In the genomic region with DNA sequence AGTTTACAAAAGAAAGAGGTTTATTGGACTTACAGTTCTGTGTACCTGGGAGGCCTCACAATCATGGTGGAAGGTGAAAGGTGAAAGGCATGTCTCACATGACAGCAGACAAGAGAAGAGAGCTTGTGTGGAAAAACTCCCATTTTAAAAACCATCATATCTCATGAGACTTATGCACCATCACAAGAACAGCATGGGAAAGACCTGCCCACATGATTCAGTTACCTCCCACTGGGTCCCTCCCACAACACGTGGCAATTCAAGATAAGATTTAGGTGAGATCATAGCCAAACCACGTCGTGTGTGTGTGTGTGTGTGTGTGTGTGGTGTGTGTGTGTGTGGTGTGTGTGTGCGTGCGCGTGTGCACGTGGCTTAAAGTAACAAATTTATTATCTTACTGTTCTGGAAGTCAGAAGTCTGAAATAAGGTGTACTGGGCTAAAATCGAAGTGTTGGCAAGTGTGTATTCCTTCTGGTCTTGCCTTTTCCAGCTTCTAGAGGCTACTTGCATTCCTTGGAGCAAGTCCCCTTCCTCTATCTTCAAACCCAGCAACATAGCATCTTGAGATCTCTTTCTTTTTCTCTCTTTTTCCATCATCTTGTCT, we compare ENCODE assay signal across 21 cellular contexts. TPM values are rescaled to one million over a fixed set of nuclear protein-coding genes. Genes with fewer than 3 reads are reported as not detected.
DNase-seq lines count a peak whose midpoint lies in the region; ATAC-seq and TF ChIP-seq lines count a peak whose summit lies in the region.
"Had no signal": no experiment of that assay in that cellular context is flagged by ENCODE, and none has a peak within 500 bp of the region (broad histone marks: within the 10 kb centered on the region; RNA-seq: fewer than 3 reads in every experiment).

No MANE protein-coding gene starts in this region.

- H3K27ac ChIP-seq in aorta (ENCODE audit: low read depth in 1 of 2, low read length in 2 of 2): no peak overlapping the region
- H3K27ac ChIP-seq: adrenal gland, neural progenitor cell had no signal

- no peaks in the 10 kb centered on the region for H3K27me3 Mint-ChIP-seq in activated naive CD8-positive, alpha-beta T cell treated with anti-CD3 and anti-CD28 coated beads, Interleukin-2, amount 50 U/mL, for 24 hours
- H3K27me3 Mint-ChIP-seq in activated naive CD8-positive, alpha-beta T cell treated with anti-CD3 and anti-CD28 coated beads for 36 hours: no peaks in the 10 kb centered on the region

- WGBS in aorta, 2 donors: 64 to 65% methylated on average over 8 of the region's 8 CpGs

- TF ChIP-seq CTCF in fibroblast of mammary gland (conservative IDR thresholded peaks at IDR 0.05; ENCODE audit: control insufficient read depth, insufficient read depth, low read depth, low read length): no peak

- DNase-seq in activated naive CD8-positive, alpha-beta T cell treated with anti-CD3 and anti-CD28 coated beads, Interleukin-2, amount 50 U/mL, for 24 hours: peak; percentile 4
- DNase-seq in activated naive CD8-positive, alpha-beta T cell treated with anti-CD3 and anti-CD28 coated beads for 36 hours: no peak
- DNase-seq in NCI-H82 treated with DMSO at 0.1 percent for 48 hours (lab: John Stamatoyannopoulos, UW; ENCODE audit: unreplicated experiment): peak; percentile 46
- DNase-seq in fibroblast of mammary gland (ENCODE audit: low read depth): peak; percentile 11
- peak; percentile 39 for DNase-seq in stimulated activated CD8-positive, alpha-beta memory T cell treated with anti-CD3 and anti-CD28 coated beads, Interleukin-4, amount 100 ng/mL, for 48 hours
- DNase-seq in NCI-H1436 treated with DMSO at 0.1 percent for 48 hours (lab: John Stamatoyannopoulos, UW): no peak
- DNase-seq in EL: no peak
- DNase-seq in aorta: no peak
- DNase-seq: activated CD4-positive, CD25-positive, alpha-beta regulatory T cell treated with anti-CD3 and anti-CD28 coated beads, Interleukin-2, amount 50 U/mL, for 72 hours; adrenal gland; Calu3; GF-D8; HCEC 1CT; KG1; mesenchymal stem cell; NCI-H1417; right cardiac atrium; Right ventricle myocardium superior had no signal

- H3K4me3 ChIP-seq in fibroblast of mammary gland (ENCODE audit: control insufficient read depth, low read depth, low read length): no peak overlapping the region
- H3K4me3 ChIP-seq in aorta (ENCODE audit: low read length in 2 of 2): no peak overlapping the region
- H3K4me3 ChIP-seq: adrenal gland, neural progenitor cell had no signal

- no peaks in the 10 kb centered on the region for H3K9me3 ChIP-seq in aorta (ENCODE audit: control insufficient read depth, low read length)
- H3K9me3 ChIP-seq: adrenal gland had no signal

- H3K4me1 ChIP-seq in aorta (ENCODE audit: control insufficient read depth in 1 of 2, insufficient read depth in 2 of 2, low read length in 2 of 2): peaks cover 0 to 4% of the 10 kb centered on the region in 2 donors
- H3K4me1 ChIP-seq: neural progenitor cell had no signal

- H3K27ac Mint-ChIP-seq in activated naive CD8-positive, alpha-beta T cell treated with anti-CD3 and anti-CD28 coated beads, Interleukin-2, amount 50 U/mL, for 24 hours: no peak overlapping the region
- H3K27ac Mint-ChIP-seq in activated naive CD8-positive, alpha-beta T cell treated with anti-CD3 and anti-CD28 coated beads for 36 hours: no peak overlapping the region
- H3K27ac Mint-ChIP-seq: activated T-cell treated with anti-CD3 and anti-CD28 coated beads, Interleukin-2, amount 50 U/mL, for 72 hours; neural progenitor cell had no signal

- intact Hi-C loops in aorta (cut with DNase I): no loop called here

- H3K27me3 ChIP-seq in aorta (ENCODE audit: control insufficient read depth in 1 of 2, insufficient read depth in 2 of 2, low read length in 1 of 2): no peaks in the 10 kb centered on the region
- H3K27me3 ChIP-seq: adrenal gland, neural progenitor cell had no signal

- no peaks in the 10 kb centered on the region for H3K9me3 Mint-ChIP-seq in activated naive CD8-positive, alpha-beta T cell treated with anti-CD3 and anti-CD28 coated beads, Interleukin-2, amount 50 U/mL, for 24 hours
- H3K9me3 Mint-ChIP-seq in activated naive CD8-positive, alpha-beta T cell treated with anti-CD3 and anti-CD28 coated beads for 36 hours: no peaks in the 10 kb centered on the region
- H3K9me3 Mint-ChIP-seq: activated T-cell treated with anti-CD3 and anti-CD28 coated beads, Interleukin-2, amount 50 U/mL, for 72 hours; immature natural killer cell; neural progenitor cell had no signal

- H3K4me1 Mint-ChIP-seq in activated naive CD8-positive, alpha-beta T cell treated with anti-CD3 and anti-CD28 coated beads, Interleukin-2, amount 50 U/mL, for 24 hours: peaks cover 6% of the 10 kb centered on the region
- peaks cover 3% of the 10 kb centered on the region for H3K4me1 Mint-ChIP-seq in activated naive CD8-positive, alpha-beta T cell treated with anti-CD3 and anti-CD28 coated beads for 36 hours
- H3K4me1 Mint-ChIP-seq: neural progenitor cell had no signal

- ATAC-seq in activated naive CD8-positive, alpha-beta T cell treated with anti-CD3 and anti-CD28 coated beads, Interleukin-2, amount 50 U/mL, for 24 hours: no peak
- ATAC-seq in aorta (ENCODE audit: low FRiP score): no peak
- ATAC-seq: activated T-cell treated with anti-CD3 and anti-CD28 coated beads, Interleukin-2, amount 50 U/mL, for 72 hours; right cardiac atrium had no signal

- no peak overlapping the region for H3K4me3 Mint-ChIP-seq in activated naive CD8-positive, alpha-beta T cell treated with anti-CD3 and anti-CD28 coated beads, Interleukin-2, amount 50 U/mL, for 24 hours
- H3K4me3 Mint-ChIP-seq in activated naive CD8-positive, alpha-beta T cell treated with anti-CD3 and anti-CD28 coated beads for 36 hours: no peak overlapping the region
- H3K4me3 Mint-ChIP-seq: activated T-cell treated with anti-CD3 and anti-CD28 coated beads, Interleukin-2, amount 50 U/mL, for 72 hours; immature natural killer cell; neural progenitor cell had no signal

- H3K36me3 Mint-ChIP-seq in activated naive CD8-positive, alpha-beta T cell treated with anti-CD3 and anti-CD28 coated beads, Interleukin-2, amount 50 U/mL, for 24 hours (ENCODE audit: low read depth): peaks cover 21% of the 10 kb centered on the region
- peaks cover 19% of the 10 kb centered on the region for H3K36me3 Mint-ChIP-seq in activated naive CD8-positive, alpha-beta T cell treated with anti-CD3 and anti-CD28 coated beads for 36 hours

- H3K36me3 ChIP-seq in aorta (ENCODE audit: control insufficient read depth in 1 of 2, insufficient read depth in 2 of 2, low read length in 1 of 2): peaks cover 0 to 2% of the 10 kb centered on the region in 2 donors
- H3K36me3 ChIP-seq: adrenal gland, neural progenitor cell had no signal

RNA-seq across cellular contexts. Expression of a gene that starts 48.1 kb away (rescaled TPM):
- total RNA-seq in activated naive CD8-positive, alpha-beta T cell treated with anti-CD3 and anti-CD28 coated beads for 36 hours: 10 to 100 TPM; 61.1 to 61.6 TPM
- total RNA-seq in aorta: 10 to 100 TPM; 37.3 to 48.2 TPM
- 10 to 100 TPM; 56.4 to 94.8 TPM for polyA plus RNA-seq in aorta

RNA-seq across cellular contexts. Expression of a gene that starts 48.5 kb away (rescaled TPM):
- total RNA-seq in activated naive CD8-positive, alpha-beta T cell treated with anti-CD3 and anti-CD28 coated beads for 36 hours: 10 to 100 TPM; 23.3 to 24.3 TPM
- 10 to 100 TPM; 55.5 to 68.7 TPM for total RNA-seq in aorta
- polyA plus RNA-seq in aorta: 10 to 100 TPM; 37.3 to 43.3 TPM

Comparison
In these comparisons a context has a peak if more than half of its experiments do, and no peak if none do; other contexts are left out.
1. DNase-seq: peak in activated naive CD8-positive, alpha-beta T cell treated with anti-CD3 and anti-CD28 coated beads, Interleukin-2, amount 50 U/mL, for 24 hours (single experiment), NCI-H82 treated with DMSO at 0.1 percent for 48 hours (single experiment), fibroblast of mammary gland (single experiment) and stimulated activated CD8-positive, alpha-beta memory T cell treated with anti-CD3 and anti-CD28 coated beads, Interleukin-4, amount 100 ng/mL, for 48 hours (single experiment); none in activated naive CD8-positive, alpha-beta T cell treated with anti-CD3 and anti-CD28 coated beads for 36 hours (single experiment), NCI-H1436 treated with DMSO at 0.1 percent for 48 hours (single experiment), EL (single experiment) and aorta (0 of 2).